Comparison of ENCODE assay signal across 1 cellular context in genomic region chr2:18440777-18441176, GRCh38.
TF ChIP-seq lines count a peak whose summit lies in the region.

No MANE protein-coding gene starts in this region.

TF ChIP-seq in IMR-90, 13 proteins besides CTCF, POLR2A, EP300 and RAD21 (continued from another document):
- TF ChIP-seq ELK1 (IDR thresholded peaks at IDR 0.05; ENCODE audit: borderline replicate concordance, low read depth, low read length) (no peak), MAZ (IDR thresholded peaks at IDR 0.05; ENCODE audit: borderline replicate concordance, low read depth, low read length) (no peak)
